In the genomic region with DNA sequence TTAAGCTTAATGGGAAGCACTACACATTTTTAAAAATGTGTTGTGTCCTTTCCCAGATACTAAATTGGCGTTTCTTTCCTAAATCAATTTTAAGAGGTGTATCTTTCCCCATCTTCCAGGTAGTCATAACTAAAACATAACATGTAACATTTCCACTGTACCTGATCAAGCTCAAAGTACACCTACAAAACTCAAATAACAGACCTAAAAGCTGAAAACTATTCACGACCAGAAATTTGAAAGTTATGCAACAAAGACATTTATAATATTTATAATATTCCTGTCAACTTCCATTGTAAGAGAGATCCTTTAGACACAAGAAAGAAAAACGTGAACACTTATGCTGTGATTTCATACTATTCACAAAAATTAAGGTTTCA, we compare ENCODE assay signal across 3 cellular contexts.
TF ChIP-seq lines count a peak whose summit lies in the region.

No MANE protein-coding gene starts in this region.

TF ChIP-seq in SK-N-SH, 30 proteins besides CTCF, POLR2A, EP300 and RAD21:
- TF ChIP-seq, protein P1, sequence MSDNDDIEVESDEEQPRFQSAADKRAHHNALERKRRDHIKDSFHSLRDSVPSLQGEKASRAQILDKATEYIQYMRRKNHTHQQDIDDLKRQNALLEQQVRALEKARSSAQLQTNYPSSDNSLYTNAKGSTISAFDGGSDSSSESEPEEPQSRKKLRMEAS (IDR thresholded peaks at IDR 0.05; ENCODE audit: low read depth): no peak
- TF ChIP-seq RXRA (IDR thresholded peaks at IDR 0.05; ENCODE audit: borderline replicate concordance, low read depth): no peak
- TF ChIP-seq FOXJ3 (CRISPR knock-in tag; IDR thresholded peaks at IDR 0.05): no peak
- TF ChIP-seq ELF1 (IDR thresholded peaks at IDR 0.05): no peak
- TF ChIP-seq FOSL2 (IDR thresholded peaks at IDR 0.05; ENCODE audit: borderline replicate concordance, low read depth): no peak
- TF ChIP-seq TCF12 (IDR thresholded peaks at IDR 0.05): no peak
- TF ChIP-seq MEF2A (IDR thresholded peaks at IDR 0.05; ENCODE audit: borderline replicate concordance, low read depth): no peak
- TF ChIP-seq, protein P2, sequence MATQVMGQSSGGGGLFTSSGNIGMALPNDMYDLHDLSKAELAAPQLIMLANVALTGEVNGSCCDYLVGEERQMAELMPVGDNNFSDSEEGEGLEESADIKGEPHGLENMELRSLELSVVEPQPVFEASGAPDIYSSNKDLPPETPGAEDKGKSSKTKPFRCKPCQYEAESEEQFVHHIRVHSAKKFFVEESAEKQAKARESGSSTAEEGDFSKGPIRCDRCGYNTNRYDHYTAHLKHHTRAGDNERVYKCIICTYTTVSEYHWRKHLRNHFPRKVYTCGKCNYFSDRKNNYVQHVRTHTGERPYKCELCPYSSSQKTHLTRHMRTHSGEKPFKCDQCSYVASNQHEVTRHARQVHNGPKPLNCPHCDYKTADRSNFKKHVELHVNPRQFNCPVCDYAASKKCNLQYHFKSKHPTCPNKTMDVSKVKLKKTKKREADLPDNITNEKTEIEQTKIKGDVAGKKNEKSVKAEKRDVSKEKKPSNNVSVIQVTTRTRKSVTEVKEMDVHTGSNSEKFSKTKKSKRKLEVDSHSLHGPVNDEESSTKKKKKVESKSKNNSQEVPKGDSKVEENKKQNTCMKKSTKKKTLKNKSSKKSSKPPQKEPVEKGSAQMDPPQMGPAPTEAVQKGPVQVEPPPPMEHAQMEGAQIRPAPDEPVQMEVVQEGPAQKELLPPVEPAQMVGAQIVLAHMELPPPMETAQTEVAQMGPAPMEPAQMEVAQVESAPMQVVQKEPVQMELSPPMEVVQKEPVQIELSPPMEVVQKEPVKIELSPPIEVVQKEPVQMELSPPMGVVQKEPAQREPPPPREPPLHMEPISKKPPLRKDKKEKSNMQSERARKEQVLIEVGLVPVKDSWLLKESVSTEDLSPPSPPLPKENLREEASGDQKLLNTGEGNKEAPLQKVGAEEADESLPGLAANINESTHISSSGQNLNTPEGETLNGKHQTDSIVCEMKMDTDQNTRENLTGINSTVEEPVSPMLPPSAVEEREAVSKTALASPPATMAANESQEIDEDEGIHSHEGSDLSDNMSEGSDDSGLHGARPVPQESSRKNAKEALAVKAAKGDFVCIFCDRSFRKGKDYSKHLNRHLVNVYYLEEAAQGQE (IDR thresholded peaks at IDR 0.05; ENCODE audit: low read depth, low read length): no peak
- TF ChIP-seq, protein P3, sequence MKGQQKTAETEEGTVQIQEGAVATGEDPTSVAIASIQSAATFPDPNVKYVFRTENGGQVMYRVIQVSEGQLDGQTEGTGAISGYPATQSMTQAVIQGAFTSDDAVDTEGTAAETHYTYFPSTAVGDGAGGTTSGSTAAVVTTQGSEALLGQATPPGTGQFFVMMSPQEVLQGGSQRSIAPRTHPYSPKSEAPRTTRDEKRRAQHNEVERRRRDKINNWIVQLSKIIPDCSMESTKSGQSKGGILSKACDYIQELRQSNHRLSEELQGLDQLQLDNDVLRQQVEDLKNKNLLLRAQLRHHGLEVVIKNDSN (IDR thresholded peaks at IDR 0.05; ENCODE audit: borderline replicate concordance, low read depth): no peak
- TF ChIP-seq MXI1 (IDR thresholded peaks at IDR 0.05; ENCODE audit: low read depth, low read length): no peak

TF ChIP-seq in SK-N-SH treated with all-trans-retinoic acid at 6 μM for 48 hours, 23 proteins besides CTCF, POLR2A, EP300 and RAD21:
- TF ChIP-seq BACH2 (CRISPR knock-in tag; IDR thresholded peaks at IDR 0.05; ENCODE audit: borderline replicate concordance): no peak
- TF ChIP-seq, protein P4, sequence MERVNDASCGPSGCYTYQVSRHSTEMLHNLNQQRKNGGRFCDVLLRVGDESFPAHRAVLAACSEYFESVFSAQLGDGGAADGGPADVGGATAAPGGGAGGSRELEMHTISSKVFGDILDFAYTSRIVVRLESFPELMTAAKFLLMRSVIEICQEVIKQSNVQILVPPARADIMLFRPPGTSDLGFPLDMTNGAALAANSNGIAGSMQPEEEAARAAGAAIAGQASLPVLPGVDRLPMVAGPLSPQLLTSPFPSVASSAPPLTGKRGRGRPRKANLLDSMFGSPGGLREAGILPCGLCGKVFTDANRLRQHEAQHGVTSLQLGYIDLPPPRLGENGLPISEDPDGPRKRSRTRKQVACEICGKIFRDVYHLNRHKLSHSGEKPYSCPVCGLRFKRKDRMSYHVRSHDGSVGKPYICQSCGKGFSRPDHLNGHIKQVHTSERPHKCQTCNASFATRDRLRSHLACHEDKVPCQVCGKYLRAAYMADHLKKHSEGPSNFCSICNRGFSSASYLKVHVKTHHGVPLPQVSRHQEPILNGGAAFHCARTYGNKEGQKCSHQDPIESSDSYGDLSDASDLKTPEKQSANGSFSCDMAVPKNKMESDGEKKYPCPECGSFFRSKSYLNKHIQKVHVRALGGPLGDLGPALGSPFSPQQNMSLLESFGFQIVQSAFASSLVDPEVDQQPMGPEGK (CRISPR knock-in tag; IDR thresholded peaks at IDR 0.05; ENCODE audit: borderline replicate concordance): no peak
- TF ChIP-seq ZNF565 (CRISPR knock-in tag; conservative IDR thresholded peaks at IDR 0.05; ENCODE audit: low read depth): no peak
- no peak for TF ChIP-seq GLIS3 (CRISPR knock-in tag; IDR thresholded peaks at IDR 0.05)
- TF ChIP-seq ZNF70 (CRISPR knock-in tag; IDR thresholded peaks at IDR 0.05): no peak
- no peak for TF ChIP-seq ESRRG (CRISPR knock-in tag; IDR thresholded peaks at IDR 0.05)
- TF ChIP-seq TCF4 (CRISPR knock-in tag; IDR thresholded peaks at IDR 0.05; ENCODE audit: borderline replicate concordance): no peak
- no peak for TF ChIP-seq ZFP30 (CRISPR knock-in tag; IDR thresholded peaks at IDR 0.05)
- no peak for TF ChIP-seq OSR1 (CRISPR knock-in tag; IDR thresholded peaks at IDR 0.05)
- TF ChIP-seq ZNF8 (CRISPR knock-in tag; IDR thresholded peaks at IDR 0.05): no peak
- TF ChIP-seq, protein P5, sequence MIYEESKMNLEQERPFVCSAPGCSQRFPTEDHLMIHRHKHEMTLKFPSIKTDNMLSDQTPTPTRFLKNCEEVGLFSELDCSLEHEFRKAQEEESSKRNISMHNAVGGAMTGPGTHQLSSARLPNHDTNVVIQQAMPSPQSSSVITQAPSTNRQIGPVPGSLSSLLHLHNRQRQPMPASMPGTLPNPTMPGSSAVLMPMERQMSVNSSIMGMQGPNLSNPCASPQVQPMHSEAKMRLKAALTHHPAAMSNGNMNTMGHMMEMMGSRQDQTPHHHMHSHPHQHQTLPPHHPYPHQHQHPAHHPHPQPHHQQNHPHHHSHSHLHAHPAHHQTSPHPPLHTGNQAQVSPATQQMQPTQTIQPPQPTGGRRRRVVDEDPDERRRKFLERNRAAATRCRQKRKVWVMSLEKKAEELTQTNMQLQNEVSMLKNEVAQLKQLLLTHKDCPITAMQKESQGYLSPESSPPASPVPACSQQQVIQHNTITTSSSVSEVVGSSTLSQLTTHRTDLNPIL (CRISPR knock-in tag; IDR thresholded peaks at IDR 0.05; ENCODE audit: low read depth): no peak
- TF ChIP-seq CSDC2 (CRISPR knock-in tag; IDR thresholded peaks at IDR 0.05): no peak
- no peak for TF ChIP-seq RARB (CRISPR knock-in tag; IDR thresholded peaks at IDR 0.05)
- no peak for TF ChIP-seq SNAI2 (CRISPR knock-in tag; IDR thresholded peaks at IDR 0.05)
- TF ChIP-seq, protein P6, sequence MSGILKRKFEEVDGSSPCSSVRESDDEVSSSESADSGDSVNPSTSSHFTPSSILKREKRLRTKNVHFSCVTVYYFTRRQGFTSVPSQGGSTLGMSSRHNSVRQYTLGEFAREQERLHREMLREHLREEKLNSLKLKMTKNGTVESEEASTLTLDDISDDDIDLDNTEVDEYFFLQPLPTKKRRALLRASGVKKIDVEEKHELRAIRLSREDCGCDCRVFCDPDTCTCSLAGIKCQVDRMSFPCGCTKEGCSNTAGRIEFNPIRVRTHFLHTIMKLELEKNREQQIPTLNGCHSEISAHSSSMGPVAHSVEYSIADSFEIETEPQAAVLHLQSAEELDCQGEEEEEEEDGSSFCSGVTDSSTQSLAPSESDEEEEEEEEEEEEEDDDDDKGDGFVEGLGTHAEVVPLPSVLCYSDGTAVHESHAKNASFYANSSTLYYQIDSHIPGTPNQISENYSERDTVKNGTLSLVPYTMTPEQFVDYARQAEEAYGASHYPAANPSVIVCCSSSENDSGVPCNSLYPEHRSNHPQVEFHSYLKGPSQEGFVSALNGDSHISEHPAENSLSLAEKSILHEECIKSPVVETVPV (CRISPR knock-in tag; IDR thresholded peaks at IDR 0.05): no peak
- no peak for TF ChIP-seq ZC3H10 (CRISPR knock-in tag; IDR thresholded peaks at IDR 0.05)

TF ChIP-seq in GM12878, 131 proteins besides CTCF, POLR2A, EP300 and RAD21:
- TF ChIP-seq TCF3 (IDR thresholded peaks at IDR 0.05; ENCODE audit: borderline replicate concordance, insufficient read depth, low read depth, low read length): no peak
- TF ChIP-seq ZNF384 (IDR thresholded peaks at IDR 0.05; ENCODE audit: borderline replicate concordance, low read depth, low read length): no peak
- TF ChIP-seq POLR2AphosphoS2 (IDR thresholded peaks at IDR 0.05; ENCODE audit: low read depth, low read length): no peak
- TF ChIP-seq, protein P7, sequence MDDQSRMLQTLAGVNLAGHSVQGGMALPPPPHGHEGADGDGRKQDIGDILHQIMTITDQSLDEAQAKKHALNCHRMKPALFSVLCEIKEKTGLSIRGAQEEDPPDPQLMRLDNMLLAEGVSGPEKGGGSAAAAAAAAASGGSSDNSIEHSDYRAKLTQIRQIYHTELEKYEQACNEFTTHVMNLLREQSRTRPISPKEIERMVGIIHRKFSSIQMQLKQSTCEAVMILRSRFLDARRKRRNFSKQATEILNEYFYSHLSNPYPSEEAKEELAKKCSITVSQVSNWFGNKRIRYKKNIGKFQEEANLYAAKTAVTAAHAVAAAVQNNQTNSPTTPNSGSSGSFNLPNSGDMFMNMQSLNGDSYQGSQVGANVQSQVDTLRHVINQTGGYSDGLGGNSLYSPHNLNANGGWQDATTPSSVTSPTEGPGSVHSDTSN (IDR thresholded peaks at IDR 0.05; ENCODE audit: insufficient replicate concordance, low read depth, low read length): no peak
- TF ChIP-seq NRF1 (conservative IDR thresholded peaks at IDR 0.05; ENCODE audit: low read depth, low read length): no peak
- no peak for TF ChIP-seq RUNX3 (IDR thresholded peaks at IDR 0.05; ENCODE audit: low read length)
- TF ChIP-seq LARP7 (IDR thresholded peaks at IDR 0.05): no peak
- no peak for TF ChIP-seq PAX5 (IDR thresholded peaks at IDR 0.05; ENCODE audit: borderline replicate concordance, low read depth, low read length)
- no peak for TF ChIP-seq SMAD1 (IDR thresholded peaks at IDR 0.05; ENCODE audit: low read depth, partially characterized antibody)
- TF ChIP-seq ZNF24 (IDR thresholded peaks at IDR 0.05): no peak
- no peak for TF ChIP-seq HDGF (IDR thresholded peaks at IDR 0.05)
- no peak for TF ChIP-seq IKZF1 (conservative IDR thresholded peaks at IDR 0.05)
- no peak for TF ChIP-seq KLF5 (IDR thresholded peaks at IDR 0.05; ENCODE audit: partially characterized antibody)
